In the genomic region with DNA sequence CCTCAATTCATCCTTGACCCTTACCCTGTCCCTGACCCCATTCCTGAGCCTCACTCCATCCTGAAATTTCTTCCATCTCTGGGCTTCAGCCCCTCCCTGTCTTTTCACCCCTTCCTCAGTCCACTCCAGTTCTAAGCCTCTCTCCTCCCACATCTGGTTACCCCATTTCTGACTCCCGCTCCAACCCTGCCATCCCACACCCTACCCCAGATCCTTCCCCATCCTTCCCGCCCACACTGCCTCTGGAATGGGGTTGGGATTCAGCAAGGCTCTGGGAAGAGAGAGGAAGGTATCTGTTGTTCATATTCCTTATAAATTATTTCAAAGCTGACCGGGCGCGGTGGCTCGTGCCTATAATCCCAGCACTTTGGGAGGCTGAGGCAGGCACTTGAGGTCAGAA, we compare ENCODE assay signal across 17 cellular contexts. TPM values are rescaled to one million over a fixed set of nuclear protein-coding genes. Genes with fewer than 3 reads are reported as not detected.
DNase-seq lines count a peak whose midpoint lies in the region; ATAC-seq, FAIRE-seq and TF ChIP-seq lines count a peak whose summit lies in the region.
"Had no signal": no experiment of that assay in that cellular context is flagged by ENCODE, and none has a peak within 500 bp of the region (broad histone marks: within the 10 kb centered on the region; RNA-seq: fewer than 3 reads in every experiment).

No MANE protein-coding gene starts in this region.

- CTCF ChIA-PET in activated CD8-positive, alpha-beta memory T cell treated with anti-CD3 and anti-CD28 coated beads, Interleukin-2, amount 10 ng/mL, durations not matched to agents 7 days and 5 days (lab: Charles Lee), result interaction anchor here (3.6 kb wide), 1 partner anchor 194 kb away, joined by 14 read pairs; no protein-coding TSS in a partner anchor

- H3K9me3 Mint-ChIP-seq in activated CD8-positive, alpha-beta memory T cell treated with anti-CD3 and anti-CD28 coated beads, Interleukin-2, amount 10 ng/mL, durations not matched to agents 7 days and 5 days (ENCODE audit: low read depth), result no peaks in the 10 kb centered on the region
- H3K9me3 Mint-ChIP-seq: CD8-positive, alpha-beta memory T cell had no signal

- intact Hi-C loops in testis (cut with DNase I; ENCODE audit: low total_unique reads), result no loop called here
- intact Hi-C loops in kidney (cut with DNase I), result no loop called here

- peaks cover 7% of the 10 kb centered on the region for H3K4me1 Mint-ChIP-seq in activated CD8-positive, alpha-beta memory T cell treated with anti-CD3 and anti-CD28 coated beads, Interleukin-2, amount 10 ng/mL, durations not matched to agents 7 days and 5 days
- H3K4me1 Mint-ChIP-seq: CD8-positive, alpha-beta memory T cell had no signal

- WGBS in testis, 2 donors, result 94 to 97% methylated on average over 6 of the region's 6 CpGs
- WGBS in suprapubic skin, result 93% methylated on average over 6 of the region's 6 CpGs

- H3K27me3 Mint-ChIP-seq in activated CD8-positive, alpha-beta memory T cell treated with anti-CD3 and anti-CD28 coated beads, Interleukin-2, amount 10 ng/mL, durations not matched to agents 7 days and 5 days, result peaks cover 15% of the 10 kb centered on the region

- H3K4me3 ChIP-seq in testis (no peak overlapping the region), kidney (ENCODE audit: low read length in 2 of 2) (no peak overlapping the region), suprapubic skin (no peak overlapping the region)
- H3K4me3 ChIP-seq: BLaER1, GM23248 had no signal

- H3K9ac ChIP-seq in kidney (ENCODE audit: low read length in 2 of 2), result no peak overlapping the region
- H3K9ac ChIP-seq: BLaER1, GM23248 had no signal

- peak; percentile 34 for DNase-seq in activated CD8-positive, alpha-beta memory T cell treated with anti-CD3 and anti-CD28 coated beads, Interleukin-2, amount 10 ng/mL, durations not matched to agents 7 days and 5 days
- DNase-seq in activated CD8-positive, alpha-beta memory T cell treated with anti-CD3 and anti-CD28 coated beads for 24 hours, result no peak
- DNase-seq in caudate nucleus (lab: John Stamatoyannopoulos, UW) (peak in 1 of 61 donors; percentile 7), islet precursor cell (peak; percentile 45), testis (peak; percentile 4), kidney (no peak), suprapubic skin (ENCODE audit: low spot score in 2 of 2) (no peak), NCI-H2107 treated with DMSO at 0.1 percent for 48 hours (lab: John Stamatoyannopoulos, UW; ENCODE audit: unreplicated experiment) (no peak)
- DNase-seq: AML-193; Caco-2; CD8-positive, alpha-beta memory T cell; DND-41; GDM1; GM23248 had no signal

- H3K27me3 ChIP-seq in testis (no peaks in the 10 kb centered on the region), suprapubic skin (peaks cover 29% of the 10 kb centered on the region)
- H3K27me3 ChIP-seq: BLaER1 had no signal

- H3K9me3 ChIP-seq in testis (no peaks in the 10 kb centered on the region), kidney (ENCODE audit: control insufficient read depth in 1 of 2, low read length in 2 of 2) (no peaks in the 10 kb centered on the region), suprapubic skin (no peaks in the 10 kb centered on the region)
- H3K9me3 ChIP-seq: BLaER1, Caco-2 had no signal

- TF ChIP-seq EP300 in suprapubic skin (IDR thresholded peaks at IDR 0.05), result no peak

- no peaks in the 10 kb centered on the region for H3K36me3 ChIP-seq in testis (ENCODE audit: low read depth, missing control alignments)
- no peaks in the 10 kb centered on the region for H3K36me3 ChIP-seq in kidney (ENCODE audit: control insufficient read depth in 1 of 2, insufficient read depth in 2 of 2, low read length in 2 of 2)
- H3K36me3 ChIP-seq in suprapubic skin, result no peaks in the 10 kb centered on the region
- H3K36me3 ChIP-seq: BLaER1 had no signal

- ATAC-seq in activated CD8-positive, alpha-beta memory T cell treated with anti-CD3 and anti-CD28 coated beads, Interleukin-2, amount 10 ng/mL, durations not matched to agents 7 days and 5 days, result no peak

- no peaks in the 10 kb centered on the region for H3K36me3 Mint-ChIP-seq in activated CD8-positive, alpha-beta memory T cell treated with anti-CD3 and anti-CD28 coated beads, Interleukin-2, amount 10 ng/mL, durations not matched to agents 7 days and 5 days

- peak overlapping the region; percentile 68 for H3K27ac ChIP-seq in caudate nucleus (ENCODE audit: low read depth, low read length)
- H3K27ac ChIP-seq in testis, result no peak overlapping the region
- H3K27ac ChIP-seq in kidney (ENCODE audit: low read depth in 2 of 2, low read length in 2 of 2), result no peak overlapping the region
- no peak overlapping the region for H3K27ac ChIP-seq in suprapubic skin
- H3K27ac ChIP-seq: BLaER1, GM23248 had no signal

- TF ChIP-seq POLR2A in testis (IDR thresholded peaks at IDR 0.05), result no peak
- no peak for TF ChIP-seq POLR2A in suprapubic skin (IDR thresholded peaks at IDR 0.05)

- FAIRE-seq in kidney (lab: Jason Lieb, UNC), result no peak
- FAIRE-seq: GM12892, H54 had no signal

- H3K4me3 Mint-ChIP-seq in activated CD8-positive, alpha-beta memory T cell treated with anti-CD3 and anti-CD28 coated beads, Interleukin-2, amount 10 ng/mL, durations not matched to agents 7 days and 5 days, result no peak overlapping the region
- H3K4me3 Mint-ChIP-seq: CD8-positive, alpha-beta memory T cell had no signal

- H3K27ac Mint-ChIP-seq in activated CD8-positive, alpha-beta memory T cell treated with anti-CD3 and anti-CD28 coated beads, Interleukin-2, amount 10 ng/mL, durations not matched to agents 7 days and 5 days, result no peak overlapping the region
- H3K27ac Mint-ChIP-seq: CD8-positive, alpha-beta memory T cell had no signal

- no peak for TF ChIP-seq CTCF in testis (IDR thresholded peaks at IDR 0.05)
- TF ChIP-seq CTCF in kidney (IDR thresholded peaks at IDR 0.05; ENCODE audit: borderline replicate concordance, extremely low read depth, insufficient read depth), result no peak
- TF ChIP-seq CTCF in suprapubic skin (IDR thresholded peaks at IDR 0.05), result no peak

- no peaks in the 10 kb centered on the region for H3K4me1 ChIP-seq in testis
- no peaks in the 10 kb centered on the region for H3K4me1 ChIP-seq in kidney (ENCODE audit: control insufficient read depth in 1 of 2, insufficient read depth in 1 of 2, low read depth in 1 of 2, low read length in 2 of 2)
- no peaks in the 10 kb centered on the region for H3K4me1 ChIP-seq in suprapubic skin
- H3K4me1 ChIP-seq: Caco-2 had no signal

RNA-seq across cellular contexts. Expression of a gene that starts 29.9 kb away (rescaled TPM):
- total RNA-seq in activated CD8-positive, alpha-beta memory T cell treated with anti-CD3 and anti-CD28 coated beads, Interleukin-2, amount 10 ng/mL, durations not matched to agents 7 days and 5 days, result 10 to 100 TPM; 39.2 to 57.0 TPM
- total RNA-seq in testis (10 to 100 TPM; 26.2 to 30.7 TPM), kidney (12.3 TPM), suprapubic skin (10 to 100 TPM; 10.2 to 25.7 (median 14.0) TPM)
- polyA plus RNA-seq in testis (ENCODE audit: insufficient read depth, low read depth, low replicate concordance) (13.6 TPM), kidney (ENCODE audit: insufficient read depth, low read depth, low replicate concordance) (4.5 TPM)

Comparison
In these comparisons a context has a peak if more than half of its experiments do, and no peak if none do; other contexts are left out.
1. DNase-seq: peak in activated CD8-positive, alpha-beta memory T cell treated with anti-CD3 and anti-CD28 coated beads, Interleukin-2, amount 10 ng/mL, durations not matched to agents 7 days and 5 days (single experiment), islet precursor cell (single experiment) and testis (single experiment); none in activated CD8-positive, alpha-beta memory T cell treated with anti-CD3 and anti-CD28 coated beads for 24 hours (single experiment), kidney (single experiment), suprapubic skin (0 of 2) and NCI-H2107 treated with DMSO at 0.1 percent for 48 hours (single experiment).